Comparison of ENCODE assay signal across 10 cellular contexts in the genomic region with DNA sequence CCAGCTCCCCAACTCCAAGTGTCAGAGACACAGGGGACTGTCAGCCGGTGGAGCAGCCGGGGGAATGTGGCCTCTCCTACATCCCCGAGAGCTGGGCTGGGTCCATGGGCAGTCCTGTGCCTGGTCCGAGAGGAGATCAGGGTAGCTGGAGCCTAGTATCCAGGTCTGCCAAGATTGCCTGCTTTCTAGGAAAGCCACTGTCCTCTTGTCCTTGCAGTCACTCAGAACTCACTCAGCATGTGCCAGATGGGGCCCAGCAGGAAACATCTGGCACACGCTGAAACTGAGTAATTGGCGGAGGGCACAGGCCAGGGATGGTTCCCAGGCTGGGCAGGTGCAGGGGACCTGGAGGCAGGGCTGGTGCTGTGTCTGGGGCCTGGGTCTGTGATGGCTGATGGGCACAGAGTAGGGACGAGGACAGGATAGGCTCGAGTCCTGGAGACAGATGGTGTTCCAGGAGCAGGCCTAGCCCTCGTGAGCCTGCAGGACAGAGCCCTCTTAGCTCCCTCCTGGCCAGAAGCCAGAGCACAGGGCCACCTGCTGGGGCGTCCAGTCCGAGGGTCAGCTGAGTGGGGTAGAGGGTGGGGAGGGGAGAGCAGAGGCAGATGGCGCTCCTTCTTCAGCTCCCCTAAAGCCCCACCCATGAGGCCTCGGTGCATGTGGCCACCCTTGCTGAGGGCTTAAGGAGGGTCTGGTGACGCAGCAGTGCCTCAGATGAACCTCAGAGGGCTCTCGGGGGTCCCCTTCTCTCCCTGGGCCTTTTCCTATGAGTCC. TPM values are rescaled to one million over a fixed set of nuclear protein-coding genes. Genes with fewer than 3 reads are reported as not detected.
A peak's percentile ranks its signal among the peaks of the same experiment; 100 is the strongest.
DNase-seq lines count a peak whose midpoint lies in the region; ATAC-seq, FAIRE-seq and TF ChIP-seq lines count a peak whose summit lies in the region.
"Had no signal": no experiment of that assay in that cellular context is flagged by ENCODE, and none has a peak within 500 bp of the region (broad histone marks: within the 10 kb centered on the region; RNA-seq: fewer than 3 reads in every experiment).

No MANE protein-coding gene starts in this region.

- no peak overlapping the region for H3K9ac ChIP-seq in GM12878 (ENCODE audit: control insufficient read depth, insufficient read depth, low read length)

- POLR2A ChIA-PET in GM12878 (lab: Charles Lee): no interaction called here
- POLR2A ChIA-PET in naive thymus-derived CD4-positive, alpha-beta T cell (lab: Charles Lee): interaction anchor here (0.6 kb wide), 1 partner anchor 13 kb away, joined by 4 read pairs; no protein-coding TSS in a partner anchor

- CTCF ChIA-PET in GM12878 (lab: Yijun Ruan, JAX): interaction anchor here (1.5 kb wide), 1 partner anchor 22 kb away, joined by 3 read pairs; no protein-coding TSS in a partner anchor
- CTCF ChIA-PET in naive thymus-derived CD4-positive, alpha-beta T cell (lab: Charles Lee): interaction anchor here (0.5 to 0.7 kb wide), 3 partner anchors 15 to 57 kb away, joined by 3 read pairs; no protein-coding TSS in a partner anchor

- peaks cover 25 to 50% of the 10 kb centered on the region in 2 experiments for H3K36me3 ChIP-seq in GM12878 (ENCODE audit: control insufficient read depth in 2 of 2, insufficient read depth in 2 of 2, low read length in 1 of 2)
- peaks cover 15 to 96% (median 20%) of the 10 kb centered on the region in 3 experiments for H3K36me3 ChIP-seq in naive thymus-derived CD4-positive, alpha-beta T cell (ENCODE audit: control insufficient read depth in 2 of 3, insufficient read depth in 3 of 3, low read length in 3 of 3)

- no peak for TF ChIP-seq RAD21 in GM12878 (IDR thresholded peaks at IDR 0.05; ENCODE audit: insufficient read depth, low read depth, low read length)

- FAIRE-seq in GM12878 (lab: Jason Lieb, UNC) (no peak), urothelium cell line (lab: Jason Lieb, UNC) (no peak)

- 69% methylated on average over 15 of the region's 15 CpGs for whole genome bisulfite sequencing in GM12878 (ENCODE audit: insufficient coverage, insufficient replicate concordance, low lambda C conversion rate, missing lambda C conversion rate)

- ATAC-seq in GM12878 (no peak), omental fat pad (ENCODE audit: low FRiP score) (no peak), HG03139 (IDR thresholded peaks at IDR 0.05; ENCODE audit: unreplicated experiment) (no peak)
- ATAC-seq in naive thymus-derived CD4-positive, alpha-beta T cell: no peak

- no peaks in the 10 kb centered on the region for H3K27me3 Mint-ChIP-seq in naive thymus-derived CD4-positive, alpha-beta T cell

- H3K27me3 ChIP-seq in GM12878 (replicated peaks in 1 of 2; ENCODE audit: control insufficient read depth in 2 of 2, insufficient read depth in 2 of 2, low read length in 1 of 2): no peaks in the 10 kb centered on the region
- no peaks in the 10 kb centered on the region for H3K27me3 ChIP-seq in naive thymus-derived CD4-positive, alpha-beta T cell (ENCODE audit: control insufficient read depth in 2 of 2, insufficient read depth in 2 of 2, low read length in 2 of 2)

- DNase-seq in DMS 273 treated with DMSO at 0.1 percent for 48 hours (lab: John Stamatoyannopoulos, UW): peak; percentile 96
- peak; percentile 51 for DNase-seq in NCI-H2171 (lab: John Stamatoyannopoulos, UW)
- no peak for DNase-seq in GM12878 (ENCODE audit: low read depth, low spot score)
- no peak for DNase-seq in naive thymus-derived CD4-positive, alpha-beta T cell
- no peak for DNase-seq in GF-D8 (lab: John Stamatoyannopoulos, UW)
- DNase-seq in omental fat pad (ENCODE audit: low spot score): no peak
- DNase-seq in urothelium cell line (ENCODE audit: low spot score): no peak
- DNase-seq: activated CD4-positive, alpha-beta T cell treated with anti-CD3 and anti-CD28 coated beads, Interleukin-2, amount 50 U/mL, for 1 hour; DND-41 had no signal

- TF ChIP-seq CTCF in GM12878 (IDR thresholded peaks at IDR 0.05 in 2 of 3, conservative IDR thresholded peaks at IDR 0.05 in 1 of 3; ENCODE audit: control insufficient read depth in 2 of 3, extremely low read depth in 1 of 3, insufficient read depth in 1 of 3, low read depth in 3 of 3, low read length in 3 of 3): no peak
- no peak for TF ChIP-seq CTCF in omental fat pad (IDR thresholded peaks at IDR 0.05)

- RAD21 ChIA-PET in GM12878 (lab: Charles Lee; ENCODE audit: unreplicated experiment): interaction anchor here (1.0 kb wide), 1 partner anchor 43 kb away, joined by 3 read pairs; no protein-coding TSS in a partner anchor

- intact Hi-C loops in GM12878 (cut with micrococcal nuclease; ENCODE audit: unreplicated experiment): no loop called here
- intact Hi-C loops in naive thymus-derived CD4-positive, alpha-beta T cell (cut with micrococcal nuclease): no loop called here

- H2AFZ ChIP-seq in GM12878 (ENCODE audit: control insufficient read depth, low read depth, low read length): no peak overlapping the region

- H3K9me3 ChIP-seq in GM12878 (replicated peaks; ENCODE audit: control insufficient read depth, insufficient read depth, low read length): no peaks in the 10 kb centered on the region
- H3K9me3 ChIP-seq in naive thymus-derived CD4-positive, alpha-beta T cell (ENCODE audit: control insufficient read depth in 2 of 3, low read length in 3 of 3): no peaks in the 10 kb centered on the region

- H3K27ac Mint-ChIP-seq in naive thymus-derived CD4-positive, alpha-beta T cell: peak overlapping the region in 6 of 9 donors; percentile 12 to 78 (median 64)

- H4K20me1 ChIP-seq in GM12878 (ENCODE audit: control insufficient read depth, insufficient read depth): no peaks in the 10 kb centered on the region

- no peak for TF ChIP-seq POLR2A in GM12878 (IDR thresholded peaks at IDR 0.05; ENCODE audit: low read depth, low read length)

- TF ChIP-seq EP300 in GM12878 (IDR thresholded peaks at IDR 0.05; ENCODE audit: borderline replicate concordance in 1 of 2, control insufficient read depth in 1 of 2, low read depth in 2 of 2, low read length in 2 of 2): no peak

- no peaks in the 10 kb centered on the region for H3K79me2 ChIP-seq in GM12878 (ENCODE audit: control insufficient read depth, insufficient read depth, low read length)

- H3K36me3 Mint-ChIP-seq in naive thymus-derived CD4-positive, alpha-beta T cell: peaks cover 3 to 28% (median 4%) of the 10 kb centered on the region in 5 donors

- peaks cover 0 to 9% (median 5%) of the 10 kb centered on the region in 7 donors for H3K4me1 Mint-ChIP-seq in naive thymus-derived CD4-positive, alpha-beta T cell

- in situ Hi-C loops in GM12878 (cut with MboI): no loop called here

- no peak overlapping the region for H3K4me3 ChIP-seq in GM12878
- no peak overlapping the region for H3K4me3 ChIP-seq in naive thymus-derived CD4-positive, alpha-beta T cell (ENCODE audit: low read length)

- SMC1A ChIA-PET in GM12878 (lab: Charles Lee; ENCODE audit: uncharacterized antibody, unreplicated experiment): no interaction called here

- no TSS peak for BruUV-seq in GM12878 (replicated peaks; lab: Mats Ljungman, UMichigan)

- H3K4me3 Mint-ChIP-seq in naive thymus-derived CD4-positive, alpha-beta T cell: no peak overlapping the region

- no peaks in the 10 kb centered on the region for H3K4me1 ChIP-seq in GM12878 (ENCODE audit: control insufficient read depth, insufficient read depth, low read length)
- H3K4me1 ChIP-seq in naive thymus-derived CD4-positive, alpha-beta T cell (ENCODE audit: control insufficient read depth in 2 of 2, insufficient read depth in 2 of 2, low read length in 2 of 2): no peaks in the 10 kb centered on the region

- H3K4me2 ChIP-seq in GM12878 (ENCODE audit: control insufficient read depth, insufficient read depth): no peak overlapping the region

- H3K9me3 Mint-ChIP-seq in naive thymus-derived CD4-positive, alpha-beta T cell: no peaks in the 10 kb centered on the region

- no peak overlapping the region for H3K27ac ChIP-seq in GM12878 (ENCODE audit: control insufficient read depth, insufficient read depth)
- H3K27ac ChIP-seq in naive thymus-derived CD4-positive, alpha-beta T cell (ENCODE audit: low read depth, low read length): peak overlapping the region; percentile 10

RNA-seq across cellular contexts. Expression of a gene that starts 31.1 kb away (rescaled TPM):
- total RNA-seq in GM12878 (2013; cell fraction: nucleolus; rRNA removed): 244 and 253 TPM in 2 replicates
- total RNA-seq in GM12878 (2014; rRNA removed) (44.2 and 47.1 TPM in 2 replicates), GM12878 (2014; rRNA removed; fragmentation: Illumina TruSeq; extraction: Trizol) (16.0 and 17.2 TPM in 2 replicates), GM12878 (2021) (71.2 and 87.9 TPM in 2 replicates), omental fat pad (10 to 100 TPM; 14.0 to 38.9 (median 21.4) TPM)
- polyA plus RNA-seq in GM12878 (2011; ENCODE audit: low read depth): 8.7 TPM
- polyA plus RNA-seq in GM12878 (2011; rRNA removed) (16.9 and 18.7 TPM in 2 replicates), GM12878 (2014; fragmentation: Illumina TruSeq; extraction: Trizol) (16.8 and 19.6 TPM in 2 replicates), GM12878 (2014; fragmentation: Nextera tagmentation; extraction: Ambion mirVana) (1 to 10 TPM; 1.2 to 1.3 TPM), GM12878 (2014; rRNA removed) (45.5 and 52.1 TPM in 2 replicates), GM12878 (2016; fragmentation: Nextera tagmentation; extraction: Ambion mirVana) (10 to 100 TPM; 29.2 to 32.7 TPM)
- 21.3 and 33.9 TPM in 2 replicates for polyA plus RNA-seq in GM12878 (2011; cell fraction: cytosol; rRNA removed)
- polyA plus RNA-seq in GM12878 (2011; cell fraction: nucleus; rRNA removed): 169 and 171 TPM in 2 replicates
- 19.4 and 25.6 TPM in 2 replicates for polyA plus RNA-seq in GM12878 (2012)
- polyA minus RNA-seq in GM12878 (2011; rRNA and poly(A)+ RNA removed): 54.8 and 75.2 TPM in 2 replicates
- polyA minus RNA-seq in GM12878 (2011; cell fraction: cytosol; rRNA and poly(A)+ RNA removed): 25.4 and 26.3 TPM in 2 replicates
- polyA minus RNA-seq in GM12878 (2011; cell fraction: nucleus; rRNA and poly(A)+ RNA removed): 83.2 and 107 TPM in 2 replicates
- 100 to 1,000 TPM; 179 to 326 (median 208) TPM for total RNA-seq in naive thymus-derived CD4-positive, alpha-beta T cell
- 10 to 100 TPM; 62.6 to 85.7 TPM for polyA plus RNA-seq in naive thymus-derived CD4-positive, alpha-beta T cell

Comparison
In these comparisons a context has a peak if more than half of its experiments do, and no peak if none do; other contexts are left out.
1. DNase-seq: peak in DMS 273 treated with DMSO at 0.1 percent for 48 hours (single experiment) and NCI-H2171 (single experiment); none in GM12878 (single experiment), naive thymus-derived CD4-positive, alpha-beta T cell (0 of 9), GF-D8 (single experiment), omental fat pad (single experiment) and urothelium cell line (single experiment).